Comparison of ENCODE assay signal across 1 cellular context in the genomic region with DNA sequence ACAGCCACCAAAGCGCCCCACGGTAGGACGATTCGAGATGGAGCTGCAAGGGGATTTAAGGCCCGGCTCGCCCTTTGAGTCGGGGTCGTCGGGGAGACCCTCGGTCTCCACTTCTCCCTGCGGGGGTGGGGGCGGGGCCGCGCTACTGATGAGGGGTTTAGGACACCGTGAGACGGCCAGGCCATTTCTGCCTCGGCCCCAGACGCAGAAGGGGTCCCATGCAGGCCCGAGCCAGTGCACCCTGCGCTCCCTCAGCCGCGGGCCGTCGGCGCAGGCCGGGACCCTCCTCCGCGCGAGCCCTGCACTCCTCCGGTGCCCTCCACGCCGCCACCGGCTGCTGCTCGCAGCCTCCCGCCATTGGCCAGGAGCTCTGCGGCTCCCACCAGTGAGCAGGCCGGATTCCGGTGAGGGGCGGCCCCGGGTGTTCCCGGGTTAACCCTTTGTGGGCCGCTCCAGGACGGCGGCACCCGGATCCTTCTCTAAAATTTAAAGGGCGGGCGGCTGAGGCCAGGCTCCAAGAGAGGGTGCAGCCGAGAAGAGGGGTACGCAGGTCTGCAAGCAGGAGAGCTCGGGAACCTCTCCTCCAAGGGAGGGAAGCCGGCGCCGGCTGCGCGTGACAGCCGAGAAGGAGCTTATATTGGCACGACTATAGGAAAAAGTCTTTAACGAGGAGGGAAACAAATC.
TF ChIP-seq lines count a peak whose summit lies in the region.

No MANE protein-coding gene starts in this region.

TF ChIP-seq in HepG2, 621 proteins besides CTCF, POLR2A, EP300 and RAD21 (continued from another document and continues in another):
- TF ChIP-seq SOX6 (IDR thresholded peaks at IDR 0.05) (no peak), SOX6 (CRISPR knock-in tag; IDR thresholded peaks at IDR 0.05) (peak; percentile 34; the same call in 1 of the 2 replicates), HNRNPLL (IDR thresholded peaks at IDR 0.05; ENCODE audit: low read depth, low read length, poor library complexity, severe bottlenecking) (peak; percentile 31), XRCC5 (optimal IDR thresholded peaks at IDR 0.05; ENCODE audit: low read length) (peak; percentile 71), SATB2 (CRISPR knock-in tag; IDR thresholded peaks at IDR 0.05) (no peak), ZNF235 (CRISPR knock-in tag; IDR thresholded peaks at IDR 0.05; ENCODE audit: borderline replicate concordance) (peak; percentile 76; the same call in 1 of the 2 replicates), ZNF343 (CRISPR knock-in tag; IDR thresholded peaks at IDR 0.05) (peak; percentile 44; the same call in 1 of the 2 replicates), KAT2B (IDR thresholded peaks at IDR 0.05; ENCODE audit: borderline replicate concordance, low read depth, low read length) (no peak), ZNF746 (CRISPR knock-in tag; IDR thresholded peaks at IDR 0.05) (0 out of 2 replicates have a peak, but pooled peaks have one; percentile 51), ZNF234 (CRISPR knock-in tag; conservative IDR thresholded peaks at IDR 0.05) (0 out of 2 replicates have a peak, but pooled peaks have one; percentile 16), ZNF331 (CRISPR knock-in tag; IDR thresholded peaks at IDR 0.05) (0 out of 2 replicates have a peak, but pooled peaks have one; percentile 11), SNRNP70 (IDR thresholded peaks at IDR 0.05; ENCODE audit: low read depth, low read length) (no peak), SP4 (CRISPR knock-in tag; IDR thresholded peaks at IDR 0.05) (0 out of 2 replicates have a peak, but pooled peaks have one; percentile 28), KDM5B (CRISPR knock-in tag; IDR thresholded peaks at IDR 0.05; ENCODE audit: borderline replicate concordance) (peak; percentile 85), ZNF33B (CRISPR knock-in tag; IDR thresholded peaks at IDR 0.05) (peak; percentile 50; the same call in 1 of the 2 replicates), ZNF652 (CRISPR knock-in tag; IDR thresholded peaks at IDR 0.05; ENCODE audit: borderline replicate concordance, low read depth) (peak; percentile 97), JUND (CRISPR knock-in tag; IDR thresholded peaks at IDR 0.05) (no peak), HNRNPL (IDR thresholded peaks at IDR 0.05; ENCODE audit: low read depth, low read length) (no peak), TOE1 (CRISPR knock-in tag; IDR thresholded peaks at IDR 0.05) (no peak), ZNF30 (CRISPR knock-in tag; IDR thresholded peaks at IDR 0.05) (0 out of 2 replicates have a peak, but pooled peaks have one; percentile 69), DNMT3B (CRISPR knock-in tag; conservative IDR thresholded peaks at IDR 0.05) (no peak), ZNF776 (CRISPR knock-in tag; IDR thresholded peaks at IDR 0.05) (0 out of 2 replicates have a peak, but pooled peaks have one; percentile 50), SRY (CRISPR knock-in tag; IDR thresholded peaks at IDR 0.05) (peak; percentile 73; the same call in 1 of the 2 replicates), ZBTB8A (CRISPR knock-in tag; IDR thresholded peaks at IDR 0.05; ENCODE audit: borderline replicate concordance, low read depth) (0 out of 2 replicates have a peak, but pooled peaks have one; percentile 35), GFI1 (CRISPR knock-in tag; IDR thresholded peaks at IDR 0.05; ENCODE audit: borderline replicate concordance) (0 out of 2 replicates have a peak, but pooled peaks have one; percentile 29), ZNF777 (CRISPR knock-in tag; IDR thresholded peaks at IDR 0.05) (peak; percentile 68), ETV5 (CRISPR knock-in tag; IDR thresholded peaks at IDR 0.05; ENCODE audit: borderline replicate concordance) (peak; percentile 21; the same call in 1 of the 2 replicates), KLF16 (CRISPR knock-in tag; IDR thresholded peaks at IDR 0.05) (0 out of 4 replicates have a peak, but pooled peaks of 1 of the 2 experiments have one; percentile 50), GZF1 (CRISPR knock-in tag; IDR thresholded peaks at IDR 0.05) (no peak), ZBTB7B (CRISPR knock-in tag; IDR thresholded peaks at IDR 0.05) (peak; percentile 22; the same call in 1 of the 2 replicates), SMAD9 (CRISPR knock-in tag; IDR thresholded peaks at IDR 0.05) (0 out of 2 replicates have a peak, but pooled peaks have one; percentile 40), NFYC (CRISPR knock-in tag; IDR thresholded peaks at IDR 0.05) (peak; percentile 82), GABPB1 (CRISPR knock-in tag; IDR thresholded peaks at IDR 0.05) (peak; percentile 65; the same call in 1 of the 2 replicates), ZNF709 (CRISPR knock-in tag; IDR thresholded peaks at IDR 0.05) (peak; percentile 39; the same call in 1 of the 2 replicates), ZNF431 (CRISPR knock-in tag; IDR thresholded peaks at IDR 0.05; ENCODE audit: borderline replicate concordance, low read depth) (no peak)
- TF ChIP-seq, protein P1, sequence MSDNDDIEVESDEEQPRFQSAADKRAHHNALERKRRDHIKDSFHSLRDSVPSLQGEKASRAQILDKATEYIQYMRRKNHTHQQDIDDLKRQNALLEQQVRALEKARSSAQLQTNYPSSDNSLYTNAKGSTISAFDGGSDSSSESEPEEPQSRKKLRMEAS (IDR thresholded peaks at IDR 0.05): peak; percentile 84
- TF ChIP-seq, protein P2, sequence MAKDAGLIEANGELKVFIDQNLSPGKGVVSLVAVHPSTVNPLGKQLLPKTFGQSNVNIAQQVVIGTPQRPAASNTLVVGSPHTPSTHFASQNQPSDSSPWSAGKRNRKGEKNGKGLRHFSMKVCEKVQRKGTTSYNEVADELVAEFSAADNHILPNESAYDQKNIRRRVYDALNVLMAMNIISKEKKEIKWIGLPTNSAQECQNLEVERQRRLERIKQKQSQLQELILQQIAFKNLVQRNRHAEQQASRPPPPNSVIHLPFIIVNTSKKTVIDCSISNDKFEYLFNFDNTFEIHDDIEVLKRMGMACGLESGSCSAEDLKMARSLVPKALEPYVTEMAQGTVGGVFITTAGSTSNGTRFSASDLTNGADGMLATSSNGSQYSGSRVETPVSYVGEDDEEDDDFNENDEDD (CRISPR knock-in tag; IDR thresholded peaks at IDR 0.05; ENCODE audit: borderline replicate concordance): peak; percentile 73; the same call in 1 of the 2 replicates
- TF ChIP-seq, protein P3, sequence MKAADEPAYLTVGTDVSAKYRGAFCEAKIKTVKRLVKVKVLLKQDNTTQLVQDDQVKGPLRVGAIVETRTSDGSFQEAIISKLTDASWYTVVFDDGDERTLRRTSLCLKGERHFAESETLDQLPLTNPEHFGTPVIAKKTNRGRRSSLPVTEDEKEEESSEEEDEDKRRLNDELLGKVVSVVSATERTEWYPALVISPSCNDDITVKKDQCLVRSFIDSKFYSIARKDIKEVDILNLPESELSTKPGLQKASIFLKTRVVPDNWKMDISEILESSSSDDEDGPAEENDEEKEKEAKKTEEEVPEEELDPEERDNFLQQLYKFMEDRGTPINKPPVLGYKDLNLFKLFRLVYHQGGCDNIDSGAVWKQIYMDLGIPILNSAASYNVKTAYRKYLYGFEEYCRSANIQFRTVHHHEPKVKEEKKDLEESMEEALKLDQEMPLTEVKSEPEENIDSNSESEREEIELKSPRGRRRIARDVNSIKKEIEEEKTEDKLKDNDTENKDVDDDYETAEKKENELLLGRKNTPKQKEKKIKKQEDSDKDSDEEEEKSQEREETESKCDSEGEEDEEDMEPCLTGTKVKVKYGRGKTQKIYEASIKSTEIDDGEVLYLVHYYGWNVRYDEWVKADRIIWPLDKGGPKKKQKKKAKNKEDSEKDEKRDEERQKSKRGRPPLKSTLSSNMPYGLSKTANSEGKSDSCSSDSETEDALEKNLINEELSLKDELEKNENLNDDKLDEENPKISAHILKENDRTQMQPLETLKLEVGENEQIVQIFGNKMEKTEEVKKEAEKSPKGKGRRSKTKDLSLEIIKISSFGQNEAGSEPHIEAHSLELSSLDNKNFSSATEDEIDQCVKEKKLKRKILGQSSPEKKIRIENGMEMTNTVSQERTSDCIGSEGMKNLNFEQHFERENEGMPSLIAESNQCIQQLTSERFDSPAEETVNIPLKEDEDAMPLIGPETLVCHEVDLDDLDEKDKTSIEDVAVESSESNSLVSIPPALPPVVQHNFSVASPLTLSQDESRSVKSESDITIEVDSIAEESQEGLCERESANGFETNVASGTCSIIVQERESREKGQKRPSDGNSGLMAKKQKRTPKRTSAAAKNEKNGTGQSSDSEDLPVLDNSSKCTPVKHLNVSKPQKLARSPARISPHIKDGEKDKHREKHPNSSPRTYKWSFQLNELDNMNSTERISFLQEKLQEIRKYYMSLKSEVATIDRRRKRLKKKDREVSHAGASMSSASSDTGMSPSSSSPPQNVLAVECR (CRISPR knock-in tag; IDR thresholded peaks at IDR 0.05; ENCODE audit: borderline replicate concordance): peak; percentile 42; the same call in 1 of the 2 replicates
- TF ChIP-seq, protein P4, sequence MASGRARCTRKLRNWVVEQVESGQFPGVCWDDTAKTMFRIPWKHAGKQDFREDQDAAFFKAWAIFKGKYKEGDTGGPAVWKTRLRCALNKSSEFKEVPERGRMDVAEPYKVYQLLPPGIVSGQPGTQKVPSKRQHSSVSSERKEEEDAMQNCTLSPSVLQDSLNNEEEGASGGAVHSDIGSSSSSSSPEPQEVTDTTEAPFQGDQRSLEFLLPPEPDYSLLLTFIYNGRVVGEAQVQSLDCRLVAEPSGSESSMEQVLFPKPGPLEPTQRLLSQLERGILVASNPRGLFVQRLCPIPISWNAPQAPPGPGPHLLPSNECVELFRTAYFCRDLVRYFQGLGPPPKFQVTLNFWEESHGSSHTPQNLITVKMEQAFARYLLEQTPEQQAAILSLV (CRISPR knock-in tag; IDR thresholded peaks at IDR 0.05; ENCODE audit: borderline replicate concordance): no peak
- TF ChIP-seq, protein P5, sequence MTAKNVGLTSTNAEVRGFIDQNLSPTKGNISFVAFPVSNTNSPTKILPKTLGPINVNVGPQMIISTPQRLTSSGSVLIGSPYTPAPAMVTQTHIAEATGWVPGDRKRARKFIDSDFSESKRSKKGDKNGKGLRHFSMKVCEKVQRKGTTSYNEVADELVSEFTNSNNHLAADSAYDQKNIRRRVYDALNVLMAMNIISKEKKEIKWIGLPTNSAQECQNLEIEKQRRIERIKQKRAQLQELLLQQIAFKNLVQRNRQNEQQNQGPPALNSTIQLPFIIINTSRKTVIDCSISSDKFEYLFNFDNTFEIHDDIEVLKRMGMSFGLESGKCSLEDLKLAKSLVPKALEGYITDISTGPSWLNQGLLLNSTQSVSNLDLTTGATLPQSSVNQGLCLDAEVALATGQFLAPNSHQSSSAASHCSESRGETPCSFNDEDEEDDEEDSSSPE (CRISPR knock-in tag; IDR thresholded peaks at IDR 0.05): peak; percentile 39; the same call in 1 of the 2 replicates
- TF ChIP-seq, protein P6, sequence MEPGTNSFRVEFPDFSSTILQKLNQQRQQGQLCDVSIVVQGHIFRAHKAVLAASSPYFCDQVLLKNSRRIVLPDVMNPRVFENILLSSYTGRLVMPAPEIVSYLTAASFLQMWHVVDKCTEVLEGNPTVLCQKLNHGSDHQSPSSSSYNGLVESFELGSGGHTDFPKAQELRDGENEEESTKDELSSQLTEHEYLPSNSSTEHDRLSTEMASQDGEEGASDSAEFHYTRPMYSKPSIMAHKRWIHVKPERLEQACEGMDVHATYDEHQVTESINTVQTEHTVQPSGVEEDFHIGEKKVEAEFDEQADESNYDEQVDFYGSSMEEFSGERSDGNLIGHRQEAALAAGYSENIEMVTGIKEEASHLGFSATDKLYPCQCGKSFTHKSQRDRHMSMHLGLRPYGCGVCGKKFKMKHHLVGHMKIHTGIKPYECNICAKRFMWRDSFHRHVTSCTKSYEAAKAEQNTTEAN (CRISPR knock-in tag; conservative IDR thresholded peaks at IDR 0.05): no peak
- TF ChIP-seq, protein P7, sequence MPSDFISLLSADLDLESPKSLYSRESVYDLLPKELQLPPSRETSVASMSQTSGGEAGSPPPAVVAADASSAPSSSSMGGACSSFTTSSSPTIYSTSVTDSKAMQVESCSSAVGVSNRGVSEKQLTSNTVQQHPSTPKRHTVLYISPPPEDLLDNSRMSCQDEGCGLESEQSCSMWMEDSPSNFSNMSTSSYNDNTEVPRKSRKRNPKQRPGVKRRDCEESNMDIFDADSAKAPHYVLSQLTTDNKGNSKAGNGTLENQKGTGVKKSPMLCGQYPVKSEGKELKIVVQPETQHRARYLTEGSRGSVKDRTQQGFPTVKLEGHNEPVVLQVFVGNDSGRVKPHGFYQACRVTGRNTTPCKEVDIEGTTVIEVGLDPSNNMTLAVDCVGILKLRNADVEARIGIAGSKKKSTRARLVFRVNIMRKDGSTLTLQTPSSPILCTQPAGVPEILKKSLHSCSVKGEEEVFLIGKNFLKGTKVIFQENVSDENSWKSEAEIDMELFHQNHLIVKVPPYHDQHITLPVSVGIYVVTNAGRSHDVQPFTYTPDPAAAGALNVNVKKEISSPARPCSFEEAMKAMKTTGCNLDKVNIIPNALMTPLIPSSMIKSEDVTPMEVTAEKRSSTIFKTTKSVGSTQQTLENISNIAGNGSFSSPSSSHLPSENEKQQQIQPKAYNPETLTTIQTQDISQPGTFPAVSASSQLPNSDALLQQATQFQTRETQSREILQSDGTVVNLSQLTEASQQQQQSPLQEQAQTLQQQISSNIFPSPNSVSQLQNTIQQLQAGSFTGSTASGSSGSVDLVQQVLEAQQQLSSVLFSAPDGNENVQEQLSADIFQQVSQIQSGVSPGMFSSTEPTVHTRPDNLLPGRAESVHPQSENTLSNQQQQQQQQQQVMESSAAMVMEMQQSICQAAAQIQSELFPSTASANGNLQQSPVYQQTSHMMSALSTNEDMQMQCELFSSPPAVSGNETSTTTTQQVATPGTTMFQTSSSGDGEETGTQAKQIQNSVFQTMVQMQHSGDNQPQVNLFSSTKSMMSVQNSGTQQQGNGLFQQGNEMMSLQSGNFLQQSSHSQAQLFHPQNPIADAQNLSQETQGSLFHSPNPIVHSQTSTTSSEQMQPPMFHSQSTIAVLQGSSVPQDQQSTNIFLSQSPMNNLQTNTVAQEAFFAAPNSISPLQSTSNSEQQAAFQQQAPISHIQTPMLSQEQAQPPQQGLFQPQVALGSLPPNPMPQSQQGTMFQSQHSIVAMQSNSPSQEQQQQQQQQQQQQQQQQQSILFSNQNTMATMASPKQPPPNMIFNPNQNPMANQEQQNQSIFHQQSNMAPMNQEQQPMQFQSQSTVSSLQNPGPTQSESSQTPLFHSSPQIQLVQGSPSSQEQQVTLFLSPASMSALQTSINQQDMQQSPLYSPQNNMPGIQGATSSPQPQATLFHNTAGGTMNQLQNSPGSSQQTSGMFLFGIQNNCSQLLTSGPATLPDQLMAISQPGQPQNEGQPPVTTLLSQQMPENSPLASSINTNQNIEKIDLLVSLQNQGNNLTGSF (CRISPR knock-in tag; IDR thresholded peaks at IDR 0.05): 0 out of 2 replicates have a peak, but pooled peaks have one; percentile 51
- TF ChIP-seq, protein P8, sequence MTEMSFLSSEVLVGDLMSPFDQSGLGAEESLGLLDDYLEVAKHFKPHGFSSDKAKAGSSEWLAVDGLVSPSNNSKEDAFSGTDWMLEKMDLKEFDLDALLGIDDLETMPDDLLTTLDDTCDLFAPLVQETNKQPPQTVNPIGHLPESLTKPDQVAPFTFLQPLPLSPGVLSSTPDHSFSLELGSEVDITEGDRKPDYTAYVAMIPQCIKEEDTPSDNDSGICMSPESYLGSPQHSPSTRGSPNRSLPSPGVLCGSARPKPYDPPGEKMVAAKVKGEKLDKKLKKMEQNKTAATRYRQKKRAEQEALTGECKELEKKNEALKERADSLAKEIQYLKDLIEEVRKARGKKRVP (CRISPR knock-in tag; IDR thresholded peaks at IDR 0.05): no peak
- TF ChIP-seq, protein P9, sequence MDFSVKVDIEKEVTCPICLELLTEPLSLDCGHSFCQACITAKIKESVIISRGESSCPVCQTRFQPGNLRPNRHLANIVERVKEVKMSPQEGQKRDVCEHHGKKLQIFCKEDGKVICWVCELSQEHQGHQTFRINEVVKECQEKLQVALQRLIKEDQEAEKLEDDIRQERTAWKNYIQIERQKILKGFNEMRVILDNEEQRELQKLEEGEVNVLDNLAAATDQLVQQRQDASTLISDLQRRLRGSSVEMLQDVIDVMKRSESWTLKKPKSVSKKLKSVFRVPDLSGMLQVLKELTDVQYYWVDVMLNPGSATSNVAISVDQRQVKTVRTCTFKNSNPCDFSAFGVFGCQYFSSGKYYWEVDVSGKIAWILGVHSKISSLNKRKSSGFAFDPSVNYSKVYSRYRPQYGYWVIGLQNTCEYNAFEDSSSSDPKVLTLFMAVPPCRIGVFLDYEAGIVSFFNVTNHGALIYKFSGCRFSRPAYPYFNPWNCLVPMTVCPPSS (IDR thresholded peaks at IDR 0.05): no peak
